Comparison of ENCODE assay signal across 8 cellular contexts in genomic region chr3:149659173-149659468, GRCh38. TPM values are rescaled to one million over a fixed set of nuclear protein-coding genes. Genes with fewer than 3 reads are reported as not detected.
DNase-seq lines count a peak whose midpoint lies in the region; ATAC-seq and TF ChIP-seq lines count a peak whose summit lies in the region.

No MANE protein-coding gene starts in this region.

- H3K36me3 ChIP-seq in tibial nerve, result no peaks in the 10 kb centered on the region

- 36 to 51% methylated on average over 9 of the region's 9 CpGs for WGBS in tibial nerve, 2 donors

- no peak for TF ChIP-seq EP300 in tibial nerve (IDR thresholded peaks at IDR 0.05)

- no peak for ATAC-seq in memory B cell (ENCODE audit: low read depth)
- ATAC-seq in GM18868 (IDR thresholded peaks at IDR 0.05; ENCODE audit: unreplicated experiment), result no peak

- H3K4me3 Mint-ChIP-seq in activated T-cell treated with anti-CD3 and anti-CD28 coated beads, Interleukin-2, amount 50 U/mL, for 24 hours, result peak overlapping the region; percentile 82
- H3K4me3 Mint-ChIP-seq in MCF 10A (ENCODE audit: unreplicated experiment) (peak overlapping the region; percentile 100), memory B cell (peak overlapping the region; percentile 63)

- peak overlapping the region; percentile 91 to 99 (median 98) for H3K27ac ChIP-seq in tibial nerve

- intact Hi-C loops in MCF 10A (cut with micrococcal nuclease), result loop anchor here (5.0 kb wide), 1 partner anchor 147 kb away; no protein-coding TSS in a partner anchor

- no TSS peak for BruUV-seq in MCF 10A (replicated peaks; lab: Mats Ljungman, UMichigan)

- no peaks in the 10 kb centered on the region for H3K36me3 Mint-ChIP-seq in activated T-cell treated with anti-CD3 and anti-CD28 coated beads, Interleukin-2, amount 50 U/mL, for 24 hours (ENCODE audit: low read depth)
- H3K36me3 Mint-ChIP-seq in MCF 10A (ENCODE audit: insufficient read depth, unreplicated experiment), result peaks cover 6% of the 10 kb centered on the region
- no peaks in the 10 kb centered on the region for H3K36me3 Mint-ChIP-seq in memory B cell

- no peak for DNase-seq in activated T-cell treated with anti-CD3 and anti-CD28 coated beads, Interleukin-2, amount 50 U/mL, for 24 hours
- no peak for DNase-seq in activated T-cell treated with anti-CD3 and anti-CD28 coated beads for 4 hours
- DNase-seq in MCF 10A (ENCODE audit: unreplicated experiment), result no peak
- no peak for DNase-seq in memory B cell (ENCODE audit: low spot score in 2 of 2)
- DNase-seq in tibial nerve (ENCODE audit: low spot score in 2 of 2), result peak in 1 of 2 donors; percentile 17
- DNase-seq in GOT3 (lab: John Stamatoyannopoulos, UW), result no peak
- no peak for DNase-seq in DMS 273 treated with DMSO at 0.1 percent for 48 hours (lab: John Stamatoyannopoulos, UW)

- no peaks in the 10 kb centered on the region for H3K9me3 ChIP-seq in tibial nerve

- no peaks in the 10 kb centered on the region for H3K27me3 ChIP-seq in tibial nerve

- CTCF ChIA-PET in MCF 10A (lab: Yijun Ruan, JAX), result interaction anchor here (0.9 to 7.2 kb wide), 14 partner anchors 11 to 189 kb away, joined by 3 to 51 read pairs (median 5); partner anchors contain the start of gene COMMD2

- no peak for TF ChIP-seq POLR2A in tibial nerve (IDR thresholded peaks at IDR 0.05)

- no peaks in the 10 kb centered on the region for H3K9me3 Mint-ChIP-seq in activated T-cell treated with anti-CD3 and anti-CD28 coated beads, Interleukin-2, amount 50 U/mL, for 24 hours
- H3K9me3 Mint-ChIP-seq in MCF 10A (ENCODE audit: unreplicated experiment), result no peaks in the 10 kb centered on the region
- H3K9me3 Mint-ChIP-seq in memory B cell, result no peaks in the 10 kb centered on the region

- H3K4me1 Mint-ChIP-seq in activated T-cell treated with anti-CD3 and anti-CD28 coated beads, Interleukin-2, amount 50 U/mL, for 24 hours (ENCODE audit: low read depth), result peaks cover 20% of the 10 kb centered on the region
- H3K4me1 Mint-ChIP-seq in MCF 10A (ENCODE audit: insufficient read depth, unreplicated experiment), result peaks cover 29% of the 10 kb centered on the region
- peaks cover 9% of the 10 kb centered on the region for H3K4me1 Mint-ChIP-seq in memory B cell

- POLR2A ChIA-PET in MCF 10A (lab: Yijun Ruan, JAX), result interaction anchor here (0.6 to 6.4 kb wide), 14 partner anchors 10 to 104 kb away, joined by 3 to 83 read pairs (median 16); partner anchors contain the start of gene COMMD2

- peak overlapping the region; percentile 64 to 84 (median 79) for H3K4me3 ChIP-seq in tibial nerve

- H3K27ac Mint-ChIP-seq in activated T-cell treated with anti-CD3 and anti-CD28 coated beads, Interleukin-2, amount 50 U/mL, for 24 hours, result no peak overlapping the region
- H3K27ac Mint-ChIP-seq in MCF 10A (ENCODE audit: low read depth, unreplicated experiment) (peak overlapping the region; percentile 99), memory B cell (no peak overlapping the region)

- TF ChIP-seq CTCF in MCF 10A (IDR thresholded peaks at IDR 0.05; ENCODE audit: unreplicated experiment), result no peak
- no peak for TF ChIP-seq CTCF in tibial nerve (IDR thresholded peaks at IDR 0.05)

- peaks cover 69% of the 10 kb centered on the region for H3K27me3 Mint-ChIP-seq in activated T-cell treated with anti-CD3 and anti-CD28 coated beads, Interleukin-2, amount 50 U/mL, for 24 hours
- H3K27me3 Mint-ChIP-seq in MCF 10A (ENCODE audit: insufficient read depth, unreplicated experiment) (no peaks in the 10 kb centered on the region), memory B cell (peaks cover 16% of the 10 kb centered on the region)

- peaks cover 0 to 43% (median 13%) of the 10 kb centered on the region in 4 donors for H3K4me1 ChIP-seq in tibial nerve

RNA-seq across cellular contexts. Expression of gene WWTR1, which starts 1.3 kb away (rescaled TPM):
- total RNA-seq in MCF 10A (2022), result 52.9 and 54.9 TPM in 2 replicates
- 100 to 1,000 TPM in 2 of 4 donors, 10 to 100 TPM in 2; 86.5 to 130 (median 113) TPM for total RNA-seq in tibial nerve
